25 cellular contexts compared by ENCODE assay signal in the genomic region with DNA sequence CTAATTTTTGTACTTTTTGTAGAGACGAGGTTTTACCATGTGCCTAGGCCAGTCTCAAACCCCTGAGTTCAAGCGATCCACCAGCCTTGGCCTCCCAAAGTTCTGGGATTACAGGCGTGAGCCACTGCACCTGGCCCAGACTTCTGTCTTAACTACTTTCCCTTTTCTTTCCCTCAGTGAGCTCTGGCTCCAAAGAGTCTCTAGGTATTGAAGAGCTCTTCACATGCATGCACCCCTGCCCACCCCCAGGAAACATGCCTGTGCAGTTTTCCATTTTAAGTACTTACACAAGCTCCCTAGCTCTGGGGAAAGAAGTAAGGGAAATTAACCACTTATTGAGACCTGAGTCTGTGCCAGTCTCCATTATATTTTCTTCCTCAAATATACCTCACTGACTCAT. TPM values are rescaled to one million over a fixed set of nuclear protein-coding genes. Genes with fewer than 3 reads are reported as not detected.
DNase-seq lines count a peak whose midpoint lies in the region; ATAC-seq, FAIRE-seq and TF ChIP-seq lines count a peak whose summit lies in the region.
"Had no signal": no experiment of that assay in that cellular context is flagged by ENCODE, and none has a peak within 500 bp of the region (broad histone marks: within the 10 kb centered on the region; RNA-seq: fewer than 3 reads in every experiment).

No MANE protein-coding gene starts in this region.

- H4K91ac ChIP-seq in neuronal stem cell (ENCODE audit: low read depth, low read length, poor library complexity), result no peak overlapping the region

- TF ChIP-seq CTCF in D721Med (IDR thresholded peaks at IDR 0.05; ENCODE audit: insufficient read depth, missing control alignments), result no peak

- H2AFZ ChIP-seq in neuronal stem cell (ENCODE audit: low read length), result no peak overlapping the region
- H2AFZ ChIP-seq: GM23338 had no signal

- H2BK120ac ChIP-seq in neuronal stem cell (ENCODE audit: low read depth, low read length), result no peak overlapping the region

- no peak overlapping the region for H2BK12ac ChIP-seq in neuronal stem cell (ENCODE audit: low read length)

- ATAC-seq in GM21737 (IDR thresholded peaks at IDR 0.05; ENCODE audit: unreplicated experiment), result no peak
- ATAC-seq: GM12878, GM23338, HCT116 had no signal

- H3K14ac ChIP-seq in neuronal stem cell (ENCODE audit: low read length), result no peak overlapping the region

- H2AK5ac ChIP-seq in neuronal stem cell (ENCODE audit: low read depth, low read length), result no peak overlapping the region

- no peaks in the 10 kb centered on the region for H3K36me3 ChIP-seq in neuronal stem cell (replicated peaks in 1 of 2; ENCODE audit: control insufficient read depth in 2 of 2, insufficient read depth in 2 of 2, low read length in 2 of 2)
- peaks cover 3 to 22% (median 21%) of the 10 kb centered on the region in 3 donors for H3K36me3 ChIP-seq in skeletal muscle tissue (ENCODE audit: control insufficient read depth in 3 of 3, insufficient read depth in 3 of 3, low read length in 3 of 3)
- H3K36me3 ChIP-seq: BE2C had no signal

- H3K4me3 ChIP-seq in neuronal stem cell (ENCODE audit: low read length in 2 of 2) (no peak overlapping the region), skeletal muscle tissue (ENCODE audit: low read length in 3 of 3) (peak overlapping the region; percentile 90 to 93 (median 91))
- H3K4me3 ChIP-seq: GM12878, GM23338 had no signal

- H2BK5ac ChIP-seq in neuronal stem cell (ENCODE audit: low read length), result no peak overlapping the region

- no peak overlapping the region for H3K4me2 ChIP-seq in neuronal stem cell (ENCODE audit: insufficient read depth, low read length, poor library complexity, severe bottlenecking)
- H3K4me2 ChIP-seq: GM23338 had no signal

- H3K9me3 ChIP-seq in neuronal stem cell (replicated peaks in 1 of 2; ENCODE audit: control insufficient read depth in 2 of 2, insufficient read depth in 1 of 2, low read depth in 1 of 2, low read length in 2 of 2) (no peaks in the 10 kb centered on the region), skeletal muscle tissue (ENCODE audit: control insufficient read depth in 3 of 3, low read length in 3 of 3) (no peaks in the 10 kb centered on the region)
- H3K9me3 ChIP-seq: BE2C had no signal

- FAIRE-seq in D721Med (lab: Jason Lieb, UNC), result no peak
- FAIRE-seq: A204.1, GM12878, H54 had no signal

- no peak overlapping the region for H3K23ac ChIP-seq in neuronal stem cell (ENCODE audit: low read depth, low read length, poor library complexity)

- H2BK15ac ChIP-seq in neuronal stem cell (ENCODE audit: low read length), result peak overlapping the region; percentile 16

- no peaks in the 10 kb centered on the region for H3K79me1 ChIP-seq in neuronal stem cell (ENCODE audit: low read depth, low read length)

- H4K8ac ChIP-seq in neuronal stem cell (ENCODE audit: low read depth, low read length), result no peak overlapping the region

- H3K27me3 ChIP-seq in neuronal stem cell (ENCODE audit: control insufficient read depth in 3 of 3, insufficient read depth in 3 of 3, low read depth in 1 of 3, low read length in 3 of 3), result peaks cover 0 to 4% (median 0%) of the 10 kb centered on the region in 3 experiments
- no peaks in the 10 kb centered on the region for H3K27me3 ChIP-seq in skeletal muscle tissue (ENCODE audit: control insufficient read depth in 3 of 3, insufficient read depth in 3 of 3, low read length in 3 of 3)
- H3K27me3 ChIP-seq: BE2C had no signal

- H3K4ac ChIP-seq in neuronal stem cell (ENCODE audit: low read length), result no peak overlapping the region

- no peak overlapping the region for H3K18ac ChIP-seq in neuronal stem cell (ENCODE audit: low read length)

- no peak overlapping the region for H3K27ac ChIP-seq in neuronal stem cell (replicated peaks; ENCODE audit: low read length)
- peak overlapping the region; percentile 94 for H3K27ac ChIP-seq in skeletal muscle tissue (ENCODE audit: low read depth, low read length)
- H3K27ac ChIP-seq: HL-60 had no signal

- DNase-seq in DMS79 treated with DMSO at 0.1 percent for 48 hours (lab: John Stamatoyannopoulos, UW) (peak; percentile 34), HuH-7.5 (ENCODE audit: low spot score) (peak; percentile 1), neuronal stem cell (ENCODE audit: low spot score) (no peak), mucosa of gallbladder (ENCODE audit: low spot score) (no peak), D721Med (ENCODE audit: insufficient read length, low spot score) (no peak)
- DNase-seq in activated T-cell treated with anti-CD3 and anti-CD28 coated beads, Interleukin-2, amount 50 U/mL, for 1 hour, result no peak
- DNase-seq: ACHN; BE2C; C1 segment of cervical spinal cord; CD4-positive, CD25-positive, alpha-beta regulatory T cell; CD8-positive, alpha-beta memory T cell; COR-L47; GF-D8; HFFc6; KBM-7 had no signal

- H3K9ac ChIP-seq in neuronal stem cell (ENCODE audit: low read depth, low read length, poor library complexity), result no peak overlapping the region
- H3K9ac ChIP-seq in skeletal muscle tissue (ENCODE audit: low read depth in 1 of 3, low read length in 3 of 3), result peak overlapping the region; percentile 87 to 98 (median 95)

- WGBS in neuronal stem cell (ENCODE audit: extremely low coverage in 2 of 2, insufficient read length in 2 of 2, insufficient replicate concordance in 1 of 2), 2 donors, result no CpG with 5 or more reads among the region's 3 CpGs

- H3K4me1 ChIP-seq in neuronal stem cell (ENCODE audit: control insufficient read depth in 2 of 2, insufficient read depth in 1 of 2, low read depth in 1 of 2, low read length in 2 of 2) (peaks cover 0 to 5% of the 10 kb centered on the region in 2 donors), skeletal muscle tissue (ENCODE audit: control insufficient read depth in 3 of 3, insufficient read depth in 3 of 3, low read length in 3 of 3) (peaks cover 27 to 47% (median 43%) of the 10 kb centered on the region in 3 donors)
- H3K4me1 ChIP-seq: BE2C had no signal

RNA-seq across cellular contexts. Expression of a gene that starts 2.0 kb away (rescaled TPM):
- 3.9 TPM for polyA plus RNA-seq in neuronal stem cell (2013, experiment 1 of 2)
- 4.0 TPM for polyA plus RNA-seq in neuronal stem cell (2013, experiment 2 of 2)
- total RNA-seq in skeletal muscle tissue (1,224 TPM), mucosa of gallbladder (0.52 TPM)
- total RNA-seq: CD4-positive, CD25-positive, alpha-beta regulatory T cell; CD8-positive, alpha-beta memory T cell; HT1080 had no signal
- polyA plus RNA-seq: CD4-positive, CD25-positive, alpha-beta regulatory T cell; CD8-positive, alpha-beta memory T cell; IgD-negative memory B cell had no signal

RNA-seq across cellular contexts. Expression of a gene that starts 16.5 kb away (rescaled TPM):
- polyA plus RNA-seq in neuronal stem cell (2013, experiment 1 of 2), result 0.04 TPM
- 0.04 TPM for polyA plus RNA-seq in neuronal stem cell (2013, experiment 2 of 2)
- total RNA-seq in skeletal muscle tissue, result 17.2 TPM
- total RNA-seq in mucosa of gallbladder, result 0.49 TPM
- total RNA-seq: CD4-positive, CD25-positive, alpha-beta regulatory T cell; CD8-positive, alpha-beta memory T cell; GM23338 had no signal
- polyA plus RNA-seq: CD4-positive, CD25-positive, alpha-beta regulatory T cell; CD8-positive, alpha-beta memory T cell; IgD-negative memory B cell had no signal

RNA-seq across cellular contexts. Expression of a gene that starts 48.1 kb away (rescaled TPM):
- 80.7 TPM for polyA plus RNA-seq in neuronal stem cell (2013, experiment 1 of 2)
- 79.9 TPM for polyA plus RNA-seq in neuronal stem cell (2013, experiment 2 of 2)
- 20.4 TPM for total RNA-seq in skeletal muscle tissue
- total RNA-seq in mucosa of gallbladder, result 65.2 TPM

RNA-seq across cellular contexts. Expression of a gene that starts 58.6 kb away (rescaled TPM):
- polyA plus RNA-seq in neuronal stem cell (2013, experiment 1 of 2), result 3.1 TPM
- polyA plus RNA-seq in neuronal stem cell (2013, experiment 2 of 2), result 3.4 TPM
- total RNA-seq in skeletal muscle tissue (4.7 TPM), mucosa of gallbladder (8.2 TPM)

Comparison
In these comparisons a context has a peak if more than half of its experiments do, and no peak if none do; other contexts are left out.
1. DNase-seq: peak in DMS79 treated with DMSO at 0.1 percent for 48 hours (single experiment) and HuH-7.5 (single experiment); none in neuronal stem cell (single experiment), activated T-cell treated with anti-CD3 and anti-CD28 coated beads, Interleukin-2, amount 50 U/mL, for 1 hour (single experiment), mucosa of gallbladder (single experiment) and D721Med (single experiment).
2. H3K4me3 ChIP-seq: peak in skeletal muscle tissue (3 of 3); none in neuronal stem cell (0 of 2).
3. RNA of a gene that starts 2.0 kb away (total RNA-seq): 1,224 TPM in skeletal muscle tissue (single experiment); 0.52 TPM in mucosa of gallbladder (single experiment); every median in the first group is over 100 times any median in the second.
4. RNA of a gene that starts 16.5 kb away (total RNA-seq): 17.2 TPM in skeletal muscle tissue (single experiment); 0.49 TPM in mucosa of gallbladder (single experiment); every median in the first group is over 10 times any median in the second.